Comparison of ENCODE assay signal across 14 cellular contexts in genomic region chr15:41545218-41545617, GRCh38. TPM values are rescaled to one million over a fixed set of nuclear protein-coding genes. Genes with fewer than 3 reads are reported as not detected.
DNase-seq lines count a peak whose midpoint lies in the region; TF ChIP-seq lines count a peak whose summit lies in the region.
"Had no signal": no experiment of that assay in that cellular context is flagged by ENCODE, and none has a peak within 500 bp of the region (broad histone marks: within the 10 kb centered on the region; RNA-seq: fewer than 3 reads in every experiment).

No MANE protein-coding gene starts in this region.

- no peak overlapping the region for H3K4me3 ChIP-seq in Karpas-422 (ENCODE audit: low read length)

- H3K9me3 Mint-ChIP-seq in activated CD4-positive, alpha-beta T cell treated with anti-CD3 and anti-CD28 coated beads, Interleukin-2, amount 10 ng/mL, durations not matched to agents 7 days and 5 days, result no peaks in the 10 kb centered on the region
- H3K9me3 Mint-ChIP-seq in HFFc6 (no peaks in the 10 kb centered on the region), brain (no peaks in the 10 kb centered on the region), neural crest cell (no peaks in the 10 kb centered on the region)

- CTCF ChIA-PET in activated CD4-positive, alpha-beta T cell treated with anti-CD3 and anti-CD28 coated beads, Interleukin-2, amount 10 ng/mL, durations not matched to agents 7 days and 5 days (lab: Charles Lee), result interaction anchor here (1.5 kb wide), 1 partner anchor 16 kb away, joined by 3 read pairs; no protein-coding TSS in a partner anchor
- CTCF ChIA-PET in GM10248 (lab: Yijun Ruan, JAX), result interaction anchor here (2.6 to 6.2 kb wide), 2 partner anchors 12 to 79 kb away, joined by 9 to 35 read pairs; no protein-coding TSS in a partner anchor

- peaks cover 15% of the 10 kb centered on the region for H3K4me1 ChIP-seq in Karpas-422 (ENCODE audit: low read length)

- no peaks in the 10 kb centered on the region for H3K9me2 ChIP-seq in Karpas-422 (replicated peaks; ENCODE audit: insufficient read depth, low read length)

- H3K4me1 Mint-ChIP-seq in activated CD4-positive, alpha-beta T cell treated with anti-CD3 and anti-CD28 coated beads, Interleukin-2, amount 10 ng/mL, durations not matched to agents 7 days and 5 days, result peaks cover 12% of the 10 kb centered on the region
- peaks cover 26% of the 10 kb centered on the region for H3K4me1 Mint-ChIP-seq in HFFc6 (ENCODE audit: low read depth)
- H3K4me1 Mint-ChIP-seq in brain, result peaks cover 32% of the 10 kb centered on the region
- peaks cover 13% of the 10 kb centered on the region for H3K4me1 Mint-ChIP-seq in neural crest cell

- peaks cover 32% of the 10 kb centered on the region for H3K79me2 ChIP-seq in Karpas-422 (ENCODE audit: low read length)

- POLR2A ChIA-PET in activated CD4-positive, alpha-beta T cell treated with anti-CD3 and anti-CD28 coated beads, Interleukin-2, amount 10 ng/mL, durations not matched to agents 7 days and 5 days (lab: Charles Lee), result no interaction called here
- POLR2A ChIA-PET in GM10248 (lab: Yijun Ruan, JAX), result interaction anchor here (0.6 kb wide), 1 partner anchor 742 kb away, joined by 3 read pairs; no protein-coding TSS in a partner anchor

- H3K9ac ChIP-seq in Karpas-422 (ENCODE audit: low read length), result no peak overlapping the region

- H3K27me3 ChIP-seq in Karpas-422 (ENCODE audit: low read length), result no peaks in the 10 kb centered on the region
- H3K27me3 ChIP-seq: tibial artery had no signal

- no peaks in the 10 kb centered on the region for H3K36me3 ChIP-seq in Karpas-422 (ENCODE audit: insufficient read depth, low read length)
- H3K36me3 ChIP-seq: tibial artery had no signal

- H3K9me3 ChIP-seq in Karpas-422 (ENCODE audit: low read length), result no peaks in the 10 kb centered on the region
- H3K9me3 ChIP-seq: tibial artery had no signal

- DNase-seq in activated CD4-positive, alpha-beta T cell treated with anti-CD3 and anti-CD28 coated beads, Interleukin-2, amount 10 ng/mL, durations not matched to agents 7 days and 5 days, result no peak
- DNase-seq in activated CD4-positive, alpha-beta T cell treated with anti-CD3 and anti-CD28 coated beads, Interleukin-2, amount 50 U/mL, for 48 hours, result no peak
- DNase-seq in HFFc6 (no peak), neural crest cell (ENCODE audit: low read depth, low spot score) (no peak), Karpas-422 (no peak), amygdala (lab: John Stamatoyannopoulos, UW) (no peak), GM10248 (ENCODE audit: extremely low spot score) (no peak)
- DNase-seq: effector CD8-positive, alpha-beta T cell; NCI-H187; stimulated activated CD4-positive, alpha-beta T cell treated with anti-CD3 and anti-CD28 coated beads, Interleukin-12 subunit alpha, Interleukin-12 subunit beta, amount 100 ng/mL, for 4 hours had no signal

- H3K27ac ChIP-seq in Karpas-422 (ENCODE audit: low read length), result no peak overlapping the region

- peaks cover 3% of the 10 kb centered on the region for H3K36me3 Mint-ChIP-seq in activated CD4-positive, alpha-beta T cell treated with anti-CD3 and anti-CD28 coated beads, Interleukin-2, amount 10 ng/mL, durations not matched to agents 7 days and 5 days (ENCODE audit: low read depth)
- H3K36me3 Mint-ChIP-seq in HFFc6 (ENCODE audit: low read depth), result peaks cover 4% of the 10 kb centered on the region; the same call in 1 of the 2 replicates
- H3K36me3 Mint-ChIP-seq in brain, result no peaks in the 10 kb centered on the region
- no peaks in the 10 kb centered on the region for H3K36me3 Mint-ChIP-seq in neural crest cell (ENCODE audit: low read depth)

- peak overlapping the region; percentile 9 for H3K27ac Mint-ChIP-seq in activated CD4-positive, alpha-beta T cell treated with anti-CD3 and anti-CD28 coated beads, Interleukin-2, amount 10 ng/mL, durations not matched to agents 7 days and 5 days
- peak overlapping the region; percentile 47; the same call in 1 of the 2 replicates for H3K27ac Mint-ChIP-seq in HFFc6
- H3K27ac Mint-ChIP-seq in brain, result peak overlapping the region; percentile 73 to 99 (median 97)
- peak overlapping the region; percentile 72 for H3K27ac Mint-ChIP-seq in neural crest cell (ENCODE audit: unreplicated experiment)

- H3K27me3 Mint-ChIP-seq in activated CD4-positive, alpha-beta T cell treated with anti-CD3 and anti-CD28 coated beads, Interleukin-2, amount 10 ng/mL, durations not matched to agents 7 days and 5 days, result no peaks in the 10 kb centered on the region
- H3K27me3 Mint-ChIP-seq in HFFc6 (ENCODE audit: insufficient read depth) (peaks cover 5% of the 10 kb centered on the region; the same call in 1 of the 2 replicates), brain (peaks cover 6% of the 10 kb centered on the region), neural crest cell (ENCODE audit: low read depth) (no peaks in the 10 kb centered on the region)

- H3K4me2 ChIP-seq in Karpas-422 (ENCODE audit: low read depth, low read length, poor library complexity, severe bottlenecking), result no peak overlapping the region

- H2AFZ ChIP-seq in Karpas-422 (ENCODE audit: low read length), result no peak overlapping the region

- H4K20me1 ChIP-seq in Karpas-422 (ENCODE audit: insufficient read depth, low read depth, low read length), result no peaks in the 10 kb centered on the region

- H3K4me3 Mint-ChIP-seq in activated CD4-positive, alpha-beta T cell treated with anti-CD3 and anti-CD28 coated beads, Interleukin-2, amount 10 ng/mL, durations not matched to agents 7 days and 5 days, result peak overlapping the region; percentile 95
- H3K4me3 Mint-ChIP-seq in HFFc6 (peak overlapping the region; percentile 99), brain (peak overlapping the region; percentile 81 to 99 (median 99)), neural crest cell (peak overlapping the region; percentile 100)

- TF ChIP-seq CTCF in HFFc6 (IDR thresholded peaks at IDR 0.05), result no peak
- no peak for TF ChIP-seq CTCF in brain (conservative IDR thresholded peaks at IDR 0.05)
- no peak for TF ChIP-seq CTCF in neural crest cell (conservative IDR thresholded peaks at IDR 0.05)
- TF ChIP-seq CTCF in GM10248 (IDR thresholded peaks at IDR 0.05; ENCODE audit: control extremely low read depth, extremely low read depth, low read depth, missing control alignments), result no peak

RNA-seq across cellular contexts. Expression of gene RPAP1, which starts 1.2 kb away (rescaled TPM):
- 10 to 100 TPM; 33.8 to 36.3 TPM for total RNA-seq in activated CD4-positive, alpha-beta T cell treated with anti-CD3 and anti-CD28 coated beads, Interleukin-2, amount 10 ng/mL, durations not matched to agents 7 days and 5 days
- total RNA-seq in HFFc6 (2021; fragmentation: NEBNext Ultra II Directional; extraction: Animal tissue kit (Norgen Biotek cat#: 25700)), result 10 to 100 TPM; 27.3 to 39.4 (median 32.2) TPM
- 22.6 TPM for polyA plus RNA-seq in brain (ENCODE audit: insufficient read depth, low read depth, low replicate concordance)
- 86.5 and 91.1 TPM in 2 replicates for total RNA-seq in neural crest cell
- total RNA-seq in Karpas-422 (2014; rRNA removed; shearing (Covaris generic); ENCODE audit: low replicate concordance), result 17.4 and 26.2 TPM in 2 replicates

RNA-seq across cellular contexts. Expression of gene TYRO3, which starts 13.8 kb away (rescaled TPM):
- total RNA-seq in activated CD4-positive, alpha-beta T cell treated with anti-CD3 and anti-CD28 coated beads, Interleukin-2, amount 10 ng/mL, durations not matched to agents 7 days and 5 days, result 1 to 10 TPM; 1.1 to 1.9 TPM
- total RNA-seq in HFFc6 (2021; fragmentation: NEBNext Ultra II Directional; extraction: Animal tissue kit (Norgen Biotek cat#: 25700)), result 10 to 100 TPM; 16.6 to 27.6 (median 21.9) TPM
- polyA plus RNA-seq in brain (ENCODE audit: insufficient read depth, low read depth, low replicate concordance), result 72.1 TPM
- total RNA-seq in neural crest cell, result 71.7 and 74.7 TPM in 2 replicates
- 0.37 and 1.1 TPM in 2 replicates for total RNA-seq in Karpas-422 (2014; rRNA removed; shearing (Covaris generic); ENCODE audit: low replicate concordance)

RNA-seq across cellular contexts. Expression of gene LTK, which starts 31.6 kb away (rescaled TPM):
- 1 to 10 TPM in 1 of 2 experiments, under 1 TPM in 1; 0.87 to 1.1 TPM for total RNA-seq in activated CD4-positive, alpha-beta T cell treated with anti-CD3 and anti-CD28 coated beads, Interleukin-2, amount 10 ng/mL, durations not matched to agents 7 days and 5 days
- total RNA-seq in HFFc6 (2021; fragmentation: NEBNext Ultra II Directional; extraction: Animal tissue kit (Norgen Biotek cat#: 25700)), result 1 to 10 TPM in 4 of 6 experiments, under 1 TPM in 2; 0.19 to 1.8 (median 1.2) TPM
- polyA plus RNA-seq in brain (ENCODE audit: insufficient read depth, low read depth, low replicate concordance), result 2.4 TPM
- total RNA-seq in neural crest cell, result 0.16 and 0.19 TPM in 2 replicates
- 0.78 and 1.7 TPM in 2 replicates for total RNA-seq in Karpas-422 (2014; rRNA removed; shearing (Covaris generic); ENCODE audit: low replicate concordance)
- total RNA-seq: M059J, SK-MEL-5 had no signal

RNA-seq across cellular contexts. Expression of gene ITPKA, which starts 51.5 kb away (rescaled TPM):
- under 1 TPM in 1 of 2 experiments, not detected in 1; 0.35 TPM for total RNA-seq in activated CD4-positive, alpha-beta T cell treated with anti-CD3 and anti-CD28 coated beads, Interleukin-2, amount 10 ng/mL, durations not matched to agents 7 days and 5 days
- 1 to 10 TPM; 1.2 to 2.4 (median 2.3) TPM for total RNA-seq in HFFc6 (2021; fragmentation: NEBNext Ultra II Directional; extraction: Animal tissue kit (Norgen Biotek cat#: 25700))
- polyA plus RNA-seq in brain (ENCODE audit: insufficient read depth, low read depth, low replicate concordance), result 17.4 TPM
- 1.3 and 1.5 TPM in 2 replicates for total RNA-seq in neural crest cell
- total RNA-seq in Karpas-422 (2014; rRNA removed; shearing (Covaris generic); ENCODE audit: low replicate concordance), result not detected in 2 replicates

Comparison
In these comparisons a context has a peak if more than half of its experiments do, and no peak if none do; other contexts are left out.
1. H3K27ac Mint-ChIP-seq: peak in every context shown above with its lines; median percentile 97 in brain; 72 in neural crest cell; 47 in HFFc6; 9 in activated CD4-positive, alpha-beta T cell treated with anti-CD3 and anti-CD28 coated beads, Interleukin-2, amount 10 ng/mL, durations not matched to agents 7 days and 5 days.